ENCODE assay signal across 39 cellular contexts in the genomic region with DNA sequence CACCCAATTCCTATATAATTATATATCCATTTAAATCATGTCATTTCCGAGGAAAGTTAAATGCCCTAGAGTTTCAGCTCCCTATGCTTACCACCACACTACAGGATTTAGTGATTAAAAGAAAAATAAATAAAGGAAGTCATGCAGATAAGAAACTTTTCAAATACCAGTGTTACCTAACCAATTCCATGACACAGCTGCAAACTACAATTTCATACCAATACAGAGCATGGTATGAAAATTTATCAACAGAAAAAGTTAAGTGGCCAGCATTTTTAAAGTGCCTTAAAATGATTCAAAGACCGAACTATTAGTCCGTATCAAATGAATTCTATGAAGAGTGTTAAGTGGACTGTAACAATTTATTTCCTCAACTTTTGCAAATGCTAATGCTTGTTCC.
"Had no signal": no experiment of that assay in that cellular context is flagged by ENCODE, and none has a peak within 500 bp of the region (broad histone marks: within the 10 kb centered on the region; RNA-seq: fewer than 3 reads in every experiment).

No MANE protein-coding gene starts in this region.

- H3K27ac ChIP-seq: ascending aorta, body of pancreas, brain microvascular endothelial cell, breast epithelium, WERI-Rb-1 had no signal

- H3K4me3 ChIP-seq: ascending aorta, body of pancreas, breast epithelium had no signal

- H3K27me3 Mint-ChIP-seq: activated CD4-positive, alpha-beta memory T cell treated with anti-CD3 and anti-CD28 coated beads, Interleukin-2, amount 10 ng/mL, durations not matched to agents 7 days and 5 days; activated CD4-positive, alpha-beta T cell treated with anti-CD3 and anti-CD28 coated beads for 36 hours; activated CD4-positive, alpha-beta T cell treated with anti-CD3 and anti-CD28 coated beads, Interleukin-2, amount 10 ng/mL, durations not matched to agents 7 days and 5 days; activated CD8-positive, alpha-beta memory T cell treated with anti-CD3 and anti-CD28 coated beads, Interleukin-2, amount 10 ng/mL, durations not matched to agents 7 days and 5 days; activated naive CD4-positive, alpha-beta T cell treated with anti-CD3 and anti-CD28 coated beads, Interleukin-2, amount 50 U/mL, for 24 hours; activated naive CD8-positive, alpha-beta T cell; activated naive CD8-positive, alpha-beta T cell treated with anti-CD3 and anti-CD28 coated beads, Interleukin-2, amount 10 ng/mL, durations not matched to agents 7 days and 5 days; activated naive CD8-positive, alpha-beta T cell treated with anti-CD3 and anti-CD28 coated beads, Interleukin-2, amount 50 U/mL, for 24 hours; activated T-cell treated with anti-CD3 and anti-CD28 coated beads, Interleukin-2, amount 50 U/mL, for 24 hours had no signal

- FAIRE-seq: TTC549 had no signal

- DNase-seq: activated CD4-positive, alpha-beta memory T cell treated with anti-CD3 and anti-CD28 coated beads, Interleukin-2, amount 10 ng/mL, durations not matched to agents 7 days and 5 days; activated CD4-positive, alpha-beta T cell treated with anti-CD3 and anti-CD28 coated beads for 1 hour; activated CD4-positive, alpha-beta T cell treated with anti-CD3 and anti-CD28 coated beads for 36 hours; activated CD4-positive, alpha-beta T cell treated with anti-CD3 and anti-CD28 coated beads for 48 hours; activated CD4-positive, alpha-beta T cell treated with anti-CD3 and anti-CD28 coated beads, Interleukin-2, amount 10 ng/mL, durations not matched to agents 7 days and 5 days; activated CD4-positive, alpha-beta T cell treated with anti-CD3 and anti-CD28 coated beads, Interleukin-2, amount 50 U/mL, for 48 hours; activated CD4-positive, CD25-positive, alpha-beta regulatory T cell; activated CD8-positive, alpha-beta memory T cell treated with anti-CD3 and anti-CD28 coated beads for 24 hours; activated CD8-positive, alpha-beta memory T cell treated with anti-CD3 and anti-CD28 coated beads, Interleukin-2, amount 10 ng/mL, durations not matched to agents 7 days and 5 days; activated CD8-positive, alpha-beta memory T cell treated with anti-CD3 and anti-CD28 coated beads, Interleukin-2, amount 50 U/mL, for 48 hours; activated CD8-positive, alpha-beta T cell treated with anti-CD3 and anti-CD28 coated beads, Interleukin-2, amount 10 ng/mL, durations not matched to agents 7 days and 5 days; activated effector memory CD4-positive, alpha-beta T cell treated with anti-CD3 and anti-CD28 coated beads, Interleukin-2, amount 50 U/mL, for 16 hours; activated gamma-delta T cell treated with Interleukin-2 at 50 U/mL for 16 hours; activated naive CD4-positive, alpha-beta T cell; activated naive CD4-positive, alpha-beta T cell treated with anti-CD3 and anti-CD28 coated beads for 36 hours; activated naive CD8-positive, alpha-beta T cell treated with anti-CD3 and anti-CD28 coated beads, Interleukin-2, amount 10 ng/mL, durations not matched to agents 7 days and 5 days; activated naive CD8-positive, alpha-beta T cell treated with anti-CD3 and anti-CD28 coated beads, Interleukin-2, amount 50 U/mL, for 24 hours; activated T-cell treated with anti-CD3 and anti-CD28 coated beads, Interleukin-2, amount 50 U/mL, for 24 hours; activated T-cell treated with anti-CD3 and anti-CD28 coated beads, Interleukin-2, amount 50 U/mL, for 48 hours; amygdala; anterior cingulate cortex; body of pancreas; brain microvascular endothelial cell; central memory CD4-positive, alpha-beta T cell; SW 1271; T-helper 1 cell; T-helper 2 cell; T-helper 9 cell; WERI-Rb-1 had no signal

- H3K4me3 Mint-ChIP-seq: activated CD4-positive, alpha-beta memory T cell treated with anti-CD3 and anti-CD28 coated beads, Interleukin-2, amount 10 ng/mL, durations not matched to agents 7 days and 5 days; activated CD4-positive, alpha-beta T cell treated with anti-CD3 and anti-CD28 coated beads for 36 hours; activated CD4-positive, alpha-beta T cell treated with anti-CD3 and anti-CD28 coated beads, Interleukin-2, amount 10 ng/mL, durations not matched to agents 7 days and 5 days; activated CD8-positive, alpha-beta memory T cell treated with anti-CD3 and anti-CD28 coated beads, Interleukin-2, amount 10 ng/mL, durations not matched to agents 7 days and 5 days; activated CD8-positive, alpha-beta T cell treated with anti-CD3 and anti-CD28 coated beads, Interleukin-2, amount 10 ng/mL, durations not matched to agents 7 days and 5 days; activated naive CD4-positive, alpha-beta T cell treated with anti-CD3 and anti-CD28 coated beads for 36 hours; activated naive CD4-positive, alpha-beta T cell treated with anti-CD3 and anti-CD28 coated beads, Interleukin-2, amount 50 U/mL, for 24 hours; activated naive CD8-positive, alpha-beta T cell; activated naive CD8-positive, alpha-beta T cell treated with anti-CD3 and anti-CD28 coated beads, Interleukin-2, amount 10 ng/mL, durations not matched to agents 7 days and 5 days; activated naive CD8-positive, alpha-beta T cell treated with anti-CD3 and anti-CD28 coated beads, Interleukin-2, amount 50 U/mL, for 24 hours; activated T-cell treated with anti-CD3 and anti-CD28 coated beads, Interleukin-2, amount 50 U/mL, for 24 hours; T-helper 1 cell treated with Interleukin-12 subunit alpha and Interleukin-12 subunit beta and Interleukin-4 antibody, amounts not matched to agents 30 μg/mL and 1 μg/mL, for 36 hours; T-helper 2 cell treated with Interferon-gamma antibody and Interleukin-4, amounts not matched to agents 5 μg/mL and 100 μg/mL, for 36 hours; WTC11 had no signal

- H3K4me1 Mint-ChIP-seq: activated CD4-positive, alpha-beta memory T cell treated with anti-CD3 and anti-CD28 coated beads, Interleukin-2, amount 10 ng/mL, durations not matched to agents 7 days and 5 days; activated CD4-positive, alpha-beta T cell treated with anti-CD3 and anti-CD28 coated beads for 36 hours; activated CD4-positive, alpha-beta T cell treated with anti-CD3 and anti-CD28 coated beads, Interleukin-2, amount 10 ng/mL, durations not matched to agents 7 days and 5 days; activated naive CD4-positive, alpha-beta T cell treated with anti-CD3 and anti-CD28 coated beads, Interleukin-2, amount 50 U/mL, for 24 hours; activated naive CD8-positive, alpha-beta T cell treated with anti-CD3 and anti-CD28 coated beads, Interleukin-2, amount 10 ng/mL, durations not matched to agents 7 days and 5 days; activated naive CD8-positive, alpha-beta T cell treated with anti-CD3 and anti-CD28 coated beads, Interleukin-2, amount 50 U/mL, for 24 hours; WTC11 had no signal

- H3K9me3 ChIP-seq: ascending aorta, body of pancreas, breast epithelium had no signal

- H3K27ac Mint-ChIP-seq: activated CD4-positive, alpha-beta memory T cell treated with anti-CD3 and anti-CD28 coated beads, Interleukin-2, amount 10 ng/mL, durations not matched to agents 7 days and 5 days; activated CD4-positive, alpha-beta T cell treated with anti-CD3 and anti-CD28 coated beads for 36 hours; activated CD4-positive, alpha-beta T cell treated with anti-CD3 and anti-CD28 coated beads, Interleukin-2, amount 10 ng/mL, durations not matched to agents 7 days and 5 days; activated CD8-positive, alpha-beta memory T cell treated with anti-CD3 and anti-CD28 coated beads, Interleukin-2, amount 10 ng/mL, durations not matched to agents 7 days and 5 days; activated CD8-positive, alpha-beta T cell treated with anti-CD3 and anti-CD28 coated beads, Interleukin-2, amount 10 ng/mL, durations not matched to agents 7 days and 5 days; activated naive CD4-positive, alpha-beta T cell treated with anti-CD3 and anti-CD28 coated beads for 36 hours; activated naive CD4-positive, alpha-beta T cell treated with anti-CD3 and anti-CD28 coated beads, Interleukin-2, amount 50 U/mL, for 24 hours; activated naive CD8-positive, alpha-beta T cell; activated naive CD8-positive, alpha-beta T cell treated with anti-CD3 and anti-CD28 coated beads, Interleukin-2, amount 10 ng/mL, durations not matched to agents 7 days and 5 days; activated naive CD8-positive, alpha-beta T cell treated with anti-CD3 and anti-CD28 coated beads, Interleukin-2, amount 50 U/mL, for 24 hours; activated T-cell treated with anti-CD3 and anti-CD28 coated beads, Interleukin-2, amount 50 U/mL, for 24 hours; activated T-helper 2 cell treated with anti-CD3 and anti-CD28 coated beads, Interferon-gamma antibody, Interleukin-2, Interleukin-4, amounts not matched to agents 10 μg/mL and 5 μg/mL and 100 μg/mL, durations not matched to agents 14 hours and 24 hours and 36 hours; T-helper 1 cell treated with Interleukin-12 subunit alpha and Interleukin-12 subunit beta and Interleukin-4 antibody, amounts not matched to agents 30 μg/mL and 1 μg/mL, for 36 hours; T-helper 2 cell treated with Interferon-gamma antibody and Interleukin-4, amounts not matched to agents 5 μg/mL and 100 μg/mL, for 36 hours; WTC11 had no signal

- H3K27me3 ChIP-seq: ascending aorta, body of pancreas, brain microvascular endothelial cell, breast epithelium had no signal

- H3K4me1 ChIP-seq: ascending aorta, body of pancreas, breast epithelium had no signal

- H3K9me3 Mint-ChIP-seq: activated CD4-positive, alpha-beta memory T cell treated with anti-CD3 and anti-CD28 coated beads, Interleukin-2, amount 10 ng/mL, durations not matched to agents 7 days and 5 days; activated CD4-positive, alpha-beta T cell treated with anti-CD3 and anti-CD28 coated beads, Interleukin-2, amount 10 ng/mL, durations not matched to agents 7 days and 5 days; activated naive CD4-positive, alpha-beta T cell treated with anti-CD3 and anti-CD28 coated beads for 36 hours; activated naive CD4-positive, alpha-beta T cell treated with anti-CD3 and anti-CD28 coated beads, Interleukin-2, amount 50 U/mL, for 24 hours; activated naive CD8-positive, alpha-beta T cell treated with anti-CD3 and anti-CD28 coated beads, Interleukin-2, amount 10 ng/mL, durations not matched to agents 7 days and 5 days; activated naive CD8-positive, alpha-beta T cell treated with anti-CD3 and anti-CD28 coated beads, Interleukin-2, amount 50 U/mL, for 24 hours; activated T-cell treated with anti-CD3 and anti-CD28 coated beads, Interleukin-2, amount 50 U/mL, for 24 hours; activated T-helper 2 cell treated with anti-CD3 and anti-CD28 coated beads, Interferon-gamma antibody, Interleukin-2, Interleukin-4, amounts not matched to agents 10 μg/mL and 5 μg/mL and 100 μg/mL, durations not matched to agents 14 hours and 24 hours and 36 hours; T-helper 1 cell treated with Interleukin-12 subunit alpha and Interleukin-12 subunit beta and Interleukin-4 antibody, amounts not matched to agents 30 μg/mL and 1 μg/mL, for 36 hours; T-helper 2 cell treated with Interferon-gamma antibody and Interleukin-4, amounts not matched to agents 5 μg/mL and 100 μg/mL, for 36 hours; WTC11 had no signal

- ATAC-seq: activated CD4-positive, alpha-beta T cell treated with anti-CD3 and anti-CD28 coated beads for 36 hours; activated CD4-positive, CD25-positive, alpha-beta regulatory T cell treated with anti-CD3 and anti-CD28 coated beads, Interleukin-2, amount 50 U/mL, for 24 hours; activated CD8-positive, alpha-beta memory T cell treated with anti-CD3 and anti-CD28 coated beads, Interleukin-2, amount 10 ng/mL, durations not matched to agents 7 days and 5 days; activated CD8-positive, alpha-beta T cell treated with anti-CD3 and anti-CD28 coated beads, Interleukin-2, amount 10 ng/mL, durations not matched to agents 7 days and 5 days; activated naive CD8-positive, alpha-beta T cell treated with anti-CD3 and anti-CD28 coated beads, Interleukin-2, amount 50 U/mL, for 24 hours; body of pancreas; WTC11 had no signal
